ENCODE assay signal across 8 cellular contexts in genomic region chr15:98292442-98293240, GRCh38.
DNase-seq lines count a peak whose midpoint lies in the region; ATAC-seq and TF ChIP-seq lines count a peak whose summit lies in the region.

No MANE protein-coding gene starts in this region.

- peak overlapping the region; percentile 61 to 83 (median 81) for H3K4me3 Mint-ChIP-seq in nephron

- H3K9me3 Mint-ChIP-seq in nephron, result no peaks in the 10 kb centered on the region

- H3K36me3 Mint-ChIP-seq in nephron (ENCODE audit: low read depth), result no peaks in the 10 kb centered on the region

- no peaks in the 10 kb centered on the region for H3K4me1 Mint-ChIP-seq in nephron

- DNase-seq in HT-29 (ENCODE audit: low spot score) (peak; percentile 61), SKM-1 (lab: John Stamatoyannopoulos, UW; ENCODE audit: unreplicated experiment) (peak; percentile 40), epithelial cell of esophagus (ENCODE audit: low read depth) (peak; percentile 50), ureter (ENCODE audit: low spot score) (no peak), NCI-H1694 treated with DMSO at 0.1 percent for 48 hours (lab: John Stamatoyannopoulos, UW) (no peak)

- TF ChIP-seq CTCF in C4-2B (conservative IDR thresholded peaks at IDR 0.05) (peak; percentile 95), epithelial cell of esophagus (IDR thresholded peaks at IDR 0.05; ENCODE audit: insufficient read depth, low read depth, low read length, missing control alignments) (peak; percentile 80), nephron (IDR thresholded peaks at IDR 0.05; ENCODE audit: unreplicated experiment in 3 of 3) (peak; percentile 59 to 73 (median 66))

- H3K27ac ChIP-seq in C4-2B, result no peak overlapping the region

- no peak overlapping the region for H3K27ac Mint-ChIP-seq in nephron

- H3K27me3 Mint-ChIP-seq in nephron (ENCODE audit: low read depth), result peaks cover 48% of the 10 kb centered on the region

- no peak overlapping the region for H3K4me3 ChIP-seq in epithelial cell of esophagus (ENCODE audit: low read length)

- ATAC-seq in GM19043 (IDR thresholded peaks at IDR 0.05; ENCODE audit: low read depth, unreplicated experiment), result peak; percentile 71

Comparison
In these comparisons a context has a peak if more than half of its experiments do, and no peak if none do; other contexts are left out.
1. DNase-seq: peak in HT-29 (single experiment), SKM-1 (single experiment) and epithelial cell of esophagus (single experiment); none in ureter (single experiment) and NCI-H1694 treated with DMSO at 0.1 percent for 48 hours (single experiment).
2. Peak in every context shown above with its lines, with median percentiles within 50 percentile points of each other: CTCF ChIP-seq.